ENCODE assay signal across 1 cellular context in genomic region chr10:133275683-133276092, GRCh38.
TF ChIP-seq lines count a peak whose summit lies in the region.

No MANE protein-coding gene starts in this region.

TF ChIP-seq in GM23338, 12 proteins besides CTCF, POLR2A, EP300 and RAD21 (continued from another document):
- no peak for TF ChIP-seq ZNF462 (CRISPR knock-in tag; IDR thresholded peaks at IDR 0.05)
- no peak for TF ChIP-seq STAT1 (IDR thresholded peaks at IDR 0.05; ENCODE audit: unreplicated experiment)
- TF ChIP-seq POLR2AphosphoS5 (IDR thresholded peaks at IDR 0.05; ENCODE audit: low read depth), result no peak
